ENCODE assay signal across 2 cellular contexts in the genomic region with DNA sequence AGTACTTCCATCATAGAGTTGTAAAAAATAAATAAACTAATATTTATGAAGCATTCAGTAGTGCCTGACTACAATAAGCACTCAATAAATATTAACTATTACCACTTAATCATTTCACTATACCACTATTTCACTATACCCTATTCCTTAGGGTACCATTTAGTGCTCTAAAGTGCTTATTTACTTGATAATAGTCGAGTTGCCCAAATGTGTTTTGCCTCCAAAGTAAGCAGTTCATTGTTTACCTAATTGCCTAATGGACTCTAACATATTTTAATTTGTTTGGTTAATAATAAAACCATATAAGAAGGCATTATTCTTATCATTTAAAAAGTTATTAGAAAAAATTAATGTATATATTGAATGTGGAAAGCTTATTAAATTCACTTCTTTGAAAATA.
TF ChIP-seq lines count a peak whose summit lies in the region.

No MANE protein-coding gene starts in this region.

TF ChIP-seq in SK-N-SH, 30 proteins besides CTCF, POLR2A, EP300 and RAD21 (continued from another document):
- no peak for TF ChIP-seq TEAD4 (IDR thresholded peaks at IDR 0.05; ENCODE audit: borderline replicate concordance, insufficient read depth)
TF ChIP-seq in SK-N-SH: peak in this region for 0.

TF ChIP-seq in SK-N-SH treated with all-trans-retinoic acid at 6 μM for 48 hours, 23 proteins besides CTCF, POLR2A, EP300 and RAD21 (continued from another document):
- TF ChIP-seq, protein P1, sequence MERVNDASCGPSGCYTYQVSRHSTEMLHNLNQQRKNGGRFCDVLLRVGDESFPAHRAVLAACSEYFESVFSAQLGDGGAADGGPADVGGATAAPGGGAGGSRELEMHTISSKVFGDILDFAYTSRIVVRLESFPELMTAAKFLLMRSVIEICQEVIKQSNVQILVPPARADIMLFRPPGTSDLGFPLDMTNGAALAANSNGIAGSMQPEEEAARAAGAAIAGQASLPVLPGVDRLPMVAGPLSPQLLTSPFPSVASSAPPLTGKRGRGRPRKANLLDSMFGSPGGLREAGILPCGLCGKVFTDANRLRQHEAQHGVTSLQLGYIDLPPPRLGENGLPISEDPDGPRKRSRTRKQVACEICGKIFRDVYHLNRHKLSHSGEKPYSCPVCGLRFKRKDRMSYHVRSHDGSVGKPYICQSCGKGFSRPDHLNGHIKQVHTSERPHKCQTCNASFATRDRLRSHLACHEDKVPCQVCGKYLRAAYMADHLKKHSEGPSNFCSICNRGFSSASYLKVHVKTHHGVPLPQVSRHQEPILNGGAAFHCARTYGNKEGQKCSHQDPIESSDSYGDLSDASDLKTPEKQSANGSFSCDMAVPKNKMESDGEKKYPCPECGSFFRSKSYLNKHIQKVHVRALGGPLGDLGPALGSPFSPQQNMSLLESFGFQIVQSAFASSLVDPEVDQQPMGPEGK (CRISPR knock-in tag; IDR thresholded peaks at IDR 0.05; ENCODE audit: borderline replicate concordance) = no peak
- TF ChIP-seq RARB (CRISPR knock-in tag; IDR thresholded peaks at IDR 0.05) (no peak), ARNTL (CRISPR knock-in tag; IDR thresholded peaks at IDR 0.05; ENCODE audit: borderline replicate concordance, low read depth) (no peak), SNAI2 (CRISPR knock-in tag; IDR thresholded peaks at IDR 0.05) (no peak), ZFP30 (CRISPR knock-in tag; IDR thresholded peaks at IDR 0.05) (no peak), ESRRG (CRISPR knock-in tag; IDR thresholded peaks at IDR 0.05) (no peak), ZFP3 (CRISPR knock-in tag; IDR thresholded peaks at IDR 0.05) (no peak), PPARA (CRISPR knock-in tag; IDR thresholded peaks at IDR 0.05; ENCODE audit: borderline replicate concordance) (no peak), GLIS3 (CRISPR knock-in tag; IDR thresholded peaks at IDR 0.05) (no peak), ZNF8 (CRISPR knock-in tag; IDR thresholded peaks at IDR 0.05) (no peak), OSR1 (CRISPR knock-in tag; IDR thresholded peaks at IDR 0.05) (no peak)
- TF ChIP-seq, protein P2, sequence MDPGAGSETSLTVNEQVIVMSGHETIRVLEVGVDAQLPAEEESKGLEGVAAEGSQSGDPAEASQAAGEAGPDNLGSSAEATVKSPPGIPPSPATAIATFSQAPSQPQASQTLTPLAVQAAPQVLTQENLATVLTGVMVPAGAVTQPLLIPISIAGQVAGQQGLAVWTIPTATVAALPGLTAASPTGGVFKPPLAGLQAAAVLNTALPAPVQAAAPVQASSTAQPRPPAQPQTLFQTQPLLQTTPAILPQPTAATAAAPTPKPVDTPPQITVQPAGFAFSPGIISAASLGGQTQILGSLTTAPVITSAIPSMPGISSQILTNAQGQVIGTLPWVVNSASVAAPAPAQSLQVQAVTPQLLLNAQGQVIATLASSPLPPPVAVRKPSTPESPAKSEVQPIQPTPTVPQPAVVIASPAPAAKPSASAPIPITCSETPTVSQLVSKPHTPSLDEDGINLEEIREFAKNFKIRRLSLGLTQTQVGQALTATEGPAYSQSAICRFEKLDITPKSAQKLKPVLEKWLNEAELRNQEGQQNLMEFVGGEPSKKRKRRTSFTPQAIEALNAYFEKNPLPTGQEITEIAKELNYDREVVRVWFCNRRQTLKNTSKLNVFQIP (CRISPR knock-in tag; IDR thresholded peaks at IDR 0.05; ENCODE audit: borderline replicate concordance, low read depth) = no peak
